ENCODE assay signal across 7 cellular contexts in genomic region chr10:93463723-93464511, GRCh38. TPM values are rescaled to one million over a fixed set of nuclear protein-coding genes. Genes with fewer than 3 reads are reported as not detected.
A peak's percentile ranks its signal among the peaks of the same experiment; 100 is the strongest.
DNase-seq lines count a peak whose midpoint lies in the region; ATAC-seq and TF ChIP-seq lines count a peak whose summit lies in the region.

No MANE protein-coding gene starts in this region.

- WGBS in right lobe of liver (ENCODE audit: insufficient coverage, low coverage, low lambda C conversion rate, missing lambda C conversion rate) = 51% methylated on average over 7 of the region's 7 CpGs
- 50 to 55% methylated on average over 3 to 7 of the region's 7 CpGs for WGBS in transverse colon (ENCODE audit: low coverage in 1 of 2), 2 donors

- intact Hi-C loops in right lobe of liver (cut with DNase I) = no loop called here
- intact Hi-C loops in transverse colon (cut with DNase I; ENCODE audit: low total_unique reads) = no loop called here

- in situ Hi-C loops in transverse colon (cut with MboI; ENCODE audit: low pct_ligation_motif_present in 1 of 4, low pct_unique_long_range_greater_than_20kb in 1 of 4, low sequenced_read_pairs in 3 of 4) = no loop called here

- TF ChIP-seq CTCF in right lobe of liver (IDR thresholded peaks at IDR 0.05) (no peak), transverse colon (IDR thresholded peaks at IDR 0.05) (no peak)

- H3K9me3 ChIP-seq in right lobe of liver = no peaks in the 10 kb centered on the region
- H3K9me3 ChIP-seq in transverse colon = no peaks in the 10 kb centered on the region

- no peak for TF ChIP-seq EP300 in transverse colon (IDR thresholded peaks at IDR 0.05; ENCODE audit: low read depth)

- H3K27ac ChIP-seq in caudate nucleus (ENCODE audit: low read depth, low read length) (peak overlapping the region; percentile 26), right lobe of liver (peak overlapping the region in 1 of 3 donors; percentile 6), transverse colon (peak overlapping the region; percentile 86 to 97 (median 94))

- H3K4me3 ChIP-seq in right lobe of liver = no peak overlapping the region
- no peak overlapping the region for H3K4me3 ChIP-seq in transverse colon

- H3K4me1 ChIP-seq in right lobe of liver = peaks cover 0 to 4% (median under 1%) of the 10 kb centered on the region in 4 donors
- H3K4me1 ChIP-seq in transverse colon = peaks cover 39 to 82% (median 51%) of the 10 kb centered on the region in 4 donors

- TF ChIP-seq POLR2A in right lobe of liver (IDR thresholded peaks at IDR 0.05) (no peak), transverse colon (IDR thresholded peaks at IDR 0.05) (no peak)

- DNase-seq in NOMO-1 (lab: John Stamatoyannopoulos, UW; ENCODE audit: unreplicated experiment in 2 of 2) (peak; percentile 78 to 87), caudate nucleus (lab: John Stamatoyannopoulos, UW) (no peak), right lobe of liver (no peak), transverse colon (peak; percentile 37), DMS53 treated with DMSO at 0.1 percent for 48 hours (lab: John Stamatoyannopoulos, UW; ENCODE audit: unreplicated experiment) (no peak)
- DNase-seq in stimulated activated CD4-positive, alpha-beta T cell treated with anti-CD3 and anti-CD28 coated beads, Interleukin-1b, Interleukin-23, amount 100 ng/mL, for 48 hours = no peak

- ATAC-seq in right lobe of liver = peak in 3 of 4 donors; percentile 13 to 64 (median 17)
- no peak for ATAC-seq in GM21515 (IDR thresholded peaks at IDR 0.05; ENCODE audit: unreplicated experiment)

- no peaks in the 10 kb centered on the region for H3K36me3 ChIP-seq in right lobe of liver
- H3K36me3 ChIP-seq in transverse colon = no peaks in the 10 kb centered on the region

- H3K27me3 ChIP-seq in right lobe of liver (no peaks in the 10 kb centered on the region), transverse colon (no peaks in the 10 kb centered on the region)

RNA-seq across cellular contexts. Expression of gene MYOF, which starts 18.2 kb away (rescaled TPM):
- total RNA-seq in right lobe of liver (10 to 100 TPM in 1 of 6 experiments, 1 to 10 TPM in 5; 1.9 to 14.6 (median 3.2) TPM), transverse colon (10 to 100 TPM; 18.9 to 57.2 (median 50.2) TPM)

RNA-seq across cellular contexts. Expression of gene CEP55, which starts 32.5 kb away (rescaled TPM):
- under 1 TPM in 5 of 6 experiments, not detected in 1; 0.16 to 0.56 (median 0.43) TPM for total RNA-seq in right lobe of liver
- 10 to 100 TPM in 1 of 4 donors, 1 to 10 TPM in 2, not detected in 1; 1.1 to 13.1 (median 4.3) TPM for total RNA-seq in transverse colon

Comparison
In these comparisons a context has a peak if more than half of its experiments do, and no peak if none do; other contexts are left out.
1. DNase-seq: peak in NOMO-1 (2 of 2) and transverse colon (single experiment); none in caudate nucleus (0 of 61), right lobe of liver (0 of 3), DMS53 treated with DMSO at 0.1 percent for 48 hours (single experiment) and stimulated activated CD4-positive, alpha-beta T cell treated with anti-CD3 and anti-CD28 coated beads, Interleukin-1b, Interleukin-23, amount 100 ng/mL, for 48 hours (single experiment).